ENCODE assay signal across 27 cellular contexts in the genomic region with DNA sequence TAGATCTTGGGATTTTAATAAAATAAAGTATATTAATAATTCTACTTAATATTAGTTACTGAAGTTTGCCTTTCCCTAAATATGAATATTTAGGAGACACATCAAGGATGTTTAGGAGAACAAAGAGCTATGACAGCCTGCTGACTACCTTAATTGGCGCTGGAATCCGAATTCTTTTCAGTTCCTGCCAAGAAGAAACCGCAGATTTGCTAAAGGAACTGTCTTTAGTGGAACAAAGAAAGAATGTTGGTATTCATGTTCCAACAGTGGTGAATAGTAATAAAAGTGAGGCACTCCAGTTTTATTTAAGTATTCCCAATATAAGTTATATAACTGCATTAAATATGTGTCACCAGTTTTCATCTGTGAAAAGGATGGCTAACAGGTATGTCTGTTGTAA. TPM values are rescaled to one million over a fixed set of nuclear protein-coding genes. Genes with fewer than 3 reads are reported as not detected.
DNase-seq lines count a peak whose midpoint lies in the region; ATAC-seq and TF ChIP-seq lines count a peak whose summit lies in the region.
"Had no signal": no experiment of that assay in that cellular context is flagged by ENCODE, and none has a peak within 500 bp of the region (broad histone marks: within the 10 kb centered on the region; RNA-seq: fewer than 3 reads in every experiment).

No MANE protein-coding gene starts in this region.

- no CpG with 5 or more reads among the region's 3 CpGs for WGBS in IMR-90 (ENCODE audit: extremely low coverage in 2 of 2, insufficient read length in 1 of 2), 2 experiments

- H3K4ac ChIP-seq in IMR-90 (ENCODE audit: low read depth, low read length), result no peak overlapping the region

- H2AK5ac ChIP-seq in IMR-90 (ENCODE audit: low read depth, low read length), result no peak overlapping the region

- no peak overlapping the region for H2BK20ac ChIP-seq in IMR-90 (ENCODE audit: low read depth, low read length)

- no peak overlapping the region for H2AFZ ChIP-seq in IMR-90 (replicated peaks; ENCODE audit: low read length, poor library complexity)

- H4K91ac ChIP-seq in IMR-90 (ENCODE audit: insufficient read depth, low read depth, low read length), result no peak overlapping the region

- BruUV-seq in A673 (replicated peaks; lab: Mats Ljungman, UMichigan), result no TSS peak
- BruUV-seq in IMR-90 (replicated peaks; lab: Mats Ljungman, UMichigan), result no TSS peak

- no peaks in the 10 kb centered on the region for H3K27me3 ChIP-seq in A673 (replicated peaks; ENCODE audit: insufficient read depth, low read depth, low read length, poor library complexity)
- H3K27me3 ChIP-seq in IMR-90 (ENCODE audit: control insufficient read depth, insufficient read depth, low read length), result no peaks in the 10 kb centered on the region
- H3K27me3 ChIP-seq in brain microvascular endothelial cell (replicated peaks), result no peaks in the 10 kb centered on the region
- H3K27me3 ChIP-seq in foreskin keratinocyte, result no peaks in the 10 kb centered on the region
- H3K27me3 ChIP-seq: left lung, vagina had no signal

- no peak overlapping the region for H3K14ac ChIP-seq in IMR-90 (replicated peaks; ENCODE audit: low read depth, low read length)

- H3K4me1 ChIP-seq in A673 (ENCODE audit: insufficient read depth, low read length, poor library complexity, severe bottlenecking) (peaks cover 8% of the 10 kb centered on the region), IMR-90 (ENCODE audit: control insufficient read depth, insufficient read depth, low read length) (no peaks in the 10 kb centered on the region; the same call in 1 of the 2 replicates), foreskin keratinocyte (peaks cover 24% of the 10 kb centered on the region)
- H3K4me1 ChIP-seq: left lung, vagina had no signal

- no peaks in the 10 kb centered on the region for H4K20me1 ChIP-seq in IMR-90 (ENCODE audit: insufficient read depth, low read length)

- H2BK5ac ChIP-seq in IMR-90 (ENCODE audit: low read depth, low read length, poor library complexity, severe bottlenecking), result peak overlapping the region; percentile 71

- CTCF ChIA-PET in A673 (lab: Charles Lee) (no interaction called here), IMR-90 (lab: Yijun Ruan, JAX) (interaction anchor here (0.6 kb wide), 1 partner anchor 66 kb away, joined by 3 read pairs; no protein-coding TSS in a partner anchor)

- H3K79me1 ChIP-seq in IMR-90 (ENCODE audit: low read depth in 1 of 2, low read length in 2 of 2), result no peaks in the 10 kb centered on the region

- no peak overlapping the region for H4K5ac ChIP-seq in IMR-90 (ENCODE audit: low read depth, low read length)

- no peaks in the 10 kb centered on the region for H3K9me1 ChIP-seq in IMR-90 (ENCODE audit: insufficient read depth, low read length)

- TF ChIP-seq POLR2A in IMR-90 (IDR thresholded peaks at IDR 0.05; ENCODE audit: low read depth, low read length), result no peak

- H3K36me3 ChIP-seq in A673 (ENCODE audit: insufficient read depth, low read length, poor library complexity, severe bottlenecking), result peaks cover 10% of the 10 kb centered on the region
- peaks cover 2% of the 10 kb centered on the region; the same call in 1 of the 2 replicates for H3K36me3 ChIP-seq in IMR-90 (ENCODE audit: control insufficient read depth, insufficient read depth, low read length)
- no peaks in the 10 kb centered on the region for H3K36me3 ChIP-seq in brain microvascular endothelial cell (replicated peaks)
- H3K36me3 ChIP-seq: vagina had no signal

- no peak overlapping the region for H3K9ac ChIP-seq in IMR-90 (ENCODE audit: low read depth, low read length)

- dilution Hi-C loops in IMR-90 (cut with HindIII; ENCODE audit: low sequenced_read_pairs, unreplicated experiment), result no loop called here

- no peak overlapping the region for H3K4me3 ChIP-seq in A673 (ENCODE audit: low read depth, low read length, poor library complexity, severe bottlenecking)
- H3K4me3 ChIP-seq in IMR-90 (ENCODE audit: insufficient read depth, low read depth, low read length), result no peak overlapping the region
- H3K4me3 ChIP-seq in brain microvascular endothelial cell (ENCODE audit: low read depth, low read length), result no peak overlapping the region
- H3K4me3 ChIP-seq: coronary artery, left lung, mucosa of descending colon, vagina had no signal

- H3K56ac ChIP-seq in IMR-90 (ENCODE audit: extremely low read depth, insufficient read depth, low read length), result no peak overlapping the region

- H4K8ac ChIP-seq in IMR-90 (ENCODE audit: low read depth in 2 of 2, low read length in 2 of 2), result no peak overlapping the region

- in situ Hi-C loops in IMR-90 (cut with MboI; ENCODE audit: low sequenced_read_pairs) (no loop called here), brain microvascular endothelial cell (cut with HindIII; ENCODE audit: low pct_ligation_motif_present, low sequenced_read_pairs) (no loop called here)

- no peak for TF ChIP-seq RAD21 in IMR-90 (IDR thresholded peaks at IDR 0.05; ENCODE audit: low read length)

- H3K18ac ChIP-seq in IMR-90 (ENCODE audit: low read depth, low read length), result no peak overlapping the region

- H2BK120ac ChIP-seq in IMR-90 (ENCODE audit: low read depth, low read length), result no peak overlapping the region

- DNase-seq in A673 (ENCODE audit: low spot score) (peak; percentile 64), IMR-90 (peak; percentile 49), brain microvascular endothelial cell (peak; percentile 1), foreskin keratinocyte (peak; percentile 85 to 92), NCI-H128 (lab: John Stamatoyannopoulos, UW; ENCODE audit: unreplicated experiment) (no peak), NCI-H2227 (lab: John Stamatoyannopoulos, UW; ENCODE audit: unreplicated experiment) (no peak)
- DNase-seq: activated CD4-positive, alpha-beta memory T cell treated with anti-CD3 and anti-CD28 coated beads for 36 hours; activated naive CD4-positive, alpha-beta T cell treated with anti-CD3 and anti-CD28 coated beads for 36 hours; activated T-cell treated with anti-CD3 and anti-CD28 coated beads for 4 hours; anterior cingulate cortex; DMS153; KBM-7; left lung; mucosa of descending colon; NCI-H1092 treated with DMSO at 0.1 percent for 48 hours; NCI-H69; retina; SHP77; stimulated activated CD4-positive, alpha-beta T cell treated with anti-CD3 and anti-CD28 coated beads, Interleukin-12 subunit alpha, Interleukin-12 subunit beta, amount 100 ng/mL, for 4 hours; substantia nigra; T-helper 17 cell had no signal

- POLR2A ChIA-PET in A673 (lab: Charles Lee; ENCODE audit: low non-redundant PET), result no interaction called here
- POLR2A ChIA-PET in IMR-90 (lab: Charles Lee; ENCODE audit: unreplicated experiment), result no interaction called here

- intact Hi-C loops in A673 (cut with micrococcal nuclease; ENCODE audit: unreplicated experiment), result no loop called here
- intact Hi-C loops in IMR-90 (cut with micrococcal nuclease), result no loop called here

- H3K23ac ChIP-seq in IMR-90 (ENCODE audit: low read depth, low read length), result no peak overlapping the region

- H3K27ac ChIP-seq in A673 (ENCODE audit: low read depth, low read length, poor library complexity, severe bottlenecking) (no peak overlapping the region), IMR-90 (ENCODE audit: insufficient read depth, low read length) (no peak overlapping the region), brain microvascular endothelial cell (peak overlapping the region; percentile 15), foreskin keratinocyte (no peak overlapping the region)
- H3K27ac ChIP-seq: C4-2B, coronary artery, left lung, vagina had no signal

- H3K9me3 ChIP-seq in A673 (ENCODE audit: low read depth, low read length, poor library complexity, severe bottlenecking), result no peaks in the 10 kb centered on the region
- no peaks in the 10 kb centered on the region for H3K9me3 ChIP-seq in IMR-90 (ENCODE audit: control insufficient read depth, insufficient read depth, low read length)
- H3K9me3 ChIP-seq: left lung, mucosa of descending colon, vagina had no signal

- no peak overlapping the region for H3K4me2 ChIP-seq in IMR-90 (ENCODE audit: low read depth, low read length)

- no peak overlapping the region for H2AK9ac ChIP-seq in IMR-90 (replicated peaks; ENCODE audit: low read depth, low read length, poor library complexity)

- ATAC-seq in IMR-90 (ENCODE audit: low read depth) (no peak), foreskin keratinocyte (peak; percentile 90), HG02938 (IDR thresholded peaks at IDR 0.05; ENCODE audit: unreplicated experiment) (no peak), GM19023 (IDR thresholded peaks at IDR 0.05; ENCODE audit: unreplicated experiment) (no peak)
- ATAC-seq: left lung, mucosa of descending colon, T-helper 17 cell, WTC11 had no signal

- TF ChIP-seq CTCF in A673 (conservative IDR thresholded peaks at IDR 0.05; ENCODE audit: low read depth, low read length), result no peak
- no peak for TF ChIP-seq CTCF in IMR-90 (conservative IDR thresholded peaks at IDR 0.05; ENCODE audit: low read depth, low read length)
- no peak for TF ChIP-seq CTCF in brain microvascular endothelial cell (IDR thresholded peaks at IDR 0.05; ENCODE audit: low read depth, low read length, missing control alignments)
- TF ChIP-seq CTCF in foreskin keratinocyte (conservative IDR thresholded peaks at IDR 0.05), result no peak

- no peak overlapping the region for H2BK15ac ChIP-seq in IMR-90 (ENCODE audit: low read depth, low read length)

TF ChIP-seq in IMR-90, 13 proteins besides CTCF, POLR2A, EP300 and RAD21 (continues in another document):
- no peak for TF ChIP-seq BHLHE40 (IDR thresholded peaks at IDR 0.05; ENCODE audit: low read depth, low read length)
- TF ChIP-seq, protein P1, sequence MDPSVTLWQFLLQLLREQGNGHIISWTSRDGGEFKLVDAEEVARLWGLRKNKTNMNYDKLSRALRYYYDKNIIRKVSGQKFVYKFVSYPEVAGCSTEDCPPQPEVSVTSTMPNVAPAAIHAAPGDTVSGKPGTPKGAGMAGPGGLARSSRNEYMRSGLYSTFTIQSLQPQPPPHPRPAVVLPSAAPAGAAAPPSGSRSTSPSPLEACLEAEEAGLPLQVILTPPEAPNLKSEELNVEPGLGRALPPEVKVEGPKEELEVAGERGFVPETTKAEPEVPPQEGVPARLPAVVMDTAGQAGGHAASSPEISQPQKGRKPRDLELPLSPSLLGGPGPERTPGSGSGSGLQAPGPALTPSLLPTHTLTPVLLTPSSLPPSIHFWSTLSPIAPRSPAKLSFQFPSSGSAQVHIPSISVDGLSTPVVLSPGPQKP (IDR thresholded peaks at IDR 0.05; ENCODE audit: borderline replicate concordance, low read depth, low read length), result no peak
- TF ChIP-seq FOS (IDR thresholded peaks at IDR 0.05; ENCODE audit: low read depth, low read length), result no peak
- TF ChIP-seq MXI1 (IDR thresholded peaks at IDR 0.05; ENCODE audit: borderline replicate concordance, low read depth, low read length), result no peak
- TF ChIP-seq RFX5 (IDR thresholded peaks at IDR 0.05; ENCODE audit: low read depth, low read length), result no peak
- no peak for TF ChIP-seq MAZ (IDR thresholded peaks at IDR 0.05; ENCODE audit: borderline replicate concordance, low read depth, low read length)
- no peak for TF ChIP-seq CEBPB (IDR thresholded peaks at IDR 0.05; ENCODE audit: low read depth, low read length)

RNA-seq across cellular contexts. Expression of a gene that starts 54.5 kb away (rescaled TPM):
- total RNA-seq in A673 (2021) (61.0 and 63.0 TPM in 2 replicates), IMR-90 (2012; rRNA removed) (18.6 and 29.7 TPM in 2 replicates), foreskin keratinocyte (29.8 and 34.8 TPM in 2 replicates)
- polyA plus RNA-seq in IMR-90 (2012; rRNA removed) (8.6 and 10.6 TPM in 2 replicates), foreskin keratinocyte (6.9 and 9.4 TPM in 2 replicates)
- 1.1 and 1.5 TPM in 2 replicates for polyA plus RNA-seq in IMR-90 (2012; cell fraction: cytosol; rRNA removed)
- polyA plus RNA-seq in IMR-90 (2012; cell fraction: nucleus; rRNA removed; ENCODE audit: low replicate concordance), result 2.5 and 10.4 TPM in 2 replicates

Comparison
In these comparisons a context has a peak if more than half of its experiments do, and no peak if none do; other contexts are left out.
1. DNase-seq: peak in A673 (single experiment), IMR-90 (single experiment), brain microvascular endothelial cell (single experiment) and foreskin keratinocyte (2 of 2); none in NCI-H128 (single experiment) and NCI-H2227 (single experiment).